In genomic region chr17:4942760-4943508, GRCh38 we compare ENCODE assay signal across 12 cellular contexts. TPM values are rescaled to one million over a fixed set of nuclear protein-coding genes. Genes with fewer than 3 reads are reported as not detected.
A peak's percentile ranks its signal among the peaks of the same experiment; 100 is the strongest.
DNase-seq lines count a peak whose midpoint lies in the region; ATAC-seq and TF ChIP-seq lines count a peak whose summit lies in the region.
"Had no signal": no experiment of that assay in that cellular context is flagged by ENCODE, and none has a peak within 500 bp of the region (broad histone marks: within the 10 kb centered on the region; RNA-seq: fewer than 3 reads in every experiment).

No MANE protein-coding gene starts in this region.

- H3K27me3 Mint-ChIP-seq in activated CD8-positive, alpha-beta memory T cell treated with anti-CD3 and anti-CD28 coated beads, Interleukin-2, amount 10 ng/mL, durations not matched to agents 7 days and 5 days = no peaks in the 10 kb centered on the region
- H3K27me3 Mint-ChIP-seq in T-cell = no peaks in the 10 kb centered on the region
- no peaks in the 10 kb centered on the region for H3K27me3 Mint-ChIP-seq in stimulated activated memory B cell treated with anti-CD40 and anti-IgM and Interleukin-4, amounts not matched to agents 10 μg/mL and 1 μg/mL and 100 μg/mL, for 72 hours

- peaks cover 53% of the 10 kb centered on the region for H3K4me1 Mint-ChIP-seq in activated CD8-positive, alpha-beta memory T cell treated with anti-CD3 and anti-CD28 coated beads, Interleukin-2, amount 10 ng/mL, durations not matched to agents 7 days and 5 days
- peaks cover 74 to 79% (median 79%) of the 10 kb centered on the region in 3 donors for H3K4me1 Mint-ChIP-seq in T-cell
- H3K4me1 Mint-ChIP-seq in stimulated activated memory B cell treated with anti-CD40 and anti-IgM and Interleukin-4, amounts not matched to agents 10 μg/mL and 1 μg/mL and 100 μg/mL, for 72 hours = peaks cover 75% of the 10 kb centered on the region

- TF ChIP-seq POLR2A in erythroblast (IDR thresholded peaks at IDR 0.05; ENCODE audit: low read length) = peak; percentile 17

- CTCF ChIA-PET in activated CD8-positive, alpha-beta memory T cell treated with anti-CD3 and anti-CD28 coated beads, Interleukin-2, amount 10 ng/mL, durations not matched to agents 7 days and 5 days (lab: Charles Lee) = no interaction called here
- CTCF ChIA-PET in T-cell (lab: Charles Lee) = no interaction called here

- H3K9me3 Mint-ChIP-seq in activated CD8-positive, alpha-beta memory T cell treated with anti-CD3 and anti-CD28 coated beads, Interleukin-2, amount 10 ng/mL, durations not matched to agents 7 days and 5 days (ENCODE audit: low read depth) = no peaks in the 10 kb centered on the region
- no peaks in the 10 kb centered on the region for H3K9me3 Mint-ChIP-seq in T-cell
- H3K9me3 Mint-ChIP-seq in stimulated activated memory B cell treated with anti-CD40 and anti-IgM and Interleukin-4, amounts not matched to agents 10 μg/mL and 1 μg/mL and 100 μg/mL, for 72 hours = no peaks in the 10 kb centered on the region

- H3K36me3 Mint-ChIP-seq in activated CD8-positive, alpha-beta memory T cell treated with anti-CD3 and anti-CD28 coated beads, Interleukin-2, amount 10 ng/mL, durations not matched to agents 7 days and 5 days = peaks cover 77% of the 10 kb centered on the region
- H3K36me3 Mint-ChIP-seq in T-cell = peaks cover 50% of the 10 kb centered on the region
- peaks cover 71% of the 10 kb centered on the region for H3K36me3 Mint-ChIP-seq in stimulated activated memory B cell treated with anti-CD40 and anti-IgM and Interleukin-4, amounts not matched to agents 10 μg/mL and 1 μg/mL and 100 μg/mL, for 72 hours

- ATAC-seq in activated CD8-positive, alpha-beta memory T cell treated with anti-CD3 and anti-CD28 coated beads, Interleukin-2, amount 10 ng/mL, durations not matched to agents 7 days and 5 days = no peak
- ATAC-seq in T-cell (replicated peaks in 1 of 4) = no peak
- no peak for ATAC-seq in stimulated activated memory B cell treated with anti-CD40 and anti-IgM and Interleukin-4, amounts not matched to agents 10 μg/mL and 1 μg/mL and 100 μg/mL, for 72 hours
- no peak for ATAC-seq in GM19463 (IDR thresholded peaks at IDR 0.05; ENCODE audit: unreplicated experiment)
- no peak for ATAC-seq in HG02973 (IDR thresholded peaks at IDR 0.05; ENCODE audit: unreplicated experiment)
- ATAC-seq: left cardiac atrium had no signal

- H3K4me3 Mint-ChIP-seq in activated CD8-positive, alpha-beta memory T cell treated with anti-CD3 and anti-CD28 coated beads, Interleukin-2, amount 10 ng/mL, durations not matched to agents 7 days and 5 days = peak overlapping the region; percentile 98
- H3K4me3 Mint-ChIP-seq in T-cell = peak overlapping the region; percentile 91 to 100 (median 94)
- peak overlapping the region; percentile 18 for H3K4me3 Mint-ChIP-seq in stimulated activated memory B cell treated with anti-CD40 and anti-IgM and Interleukin-4, amounts not matched to agents 10 μg/mL and 1 μg/mL and 100 μg/mL, for 72 hours

- POLR2A ChIA-PET in T-cell (lab: Charles Lee) = no interaction called here

- H3K27ac Mint-ChIP-seq in activated CD8-positive, alpha-beta memory T cell treated with anti-CD3 and anti-CD28 coated beads, Interleukin-2, amount 10 ng/mL, durations not matched to agents 7 days and 5 days = peak overlapping the region; percentile 92
- H3K27ac Mint-ChIP-seq in T-cell = peak overlapping the region; percentile 96 to 97
- H3K27ac Mint-ChIP-seq in stimulated activated memory B cell treated with anti-CD40 and anti-IgM and Interleukin-4, amounts not matched to agents 10 μg/mL and 1 μg/mL and 100 μg/mL, for 72 hours = peak overlapping the region; percentile 92

- DNase-seq in activated CD8-positive, alpha-beta memory T cell treated with anti-CD3 and anti-CD28 coated beads, Interleukin-2, amount 10 ng/mL, durations not matched to agents 7 days and 5 days = no peak
- DNase-seq in activated CD8-positive, alpha-beta memory T cell treated with anti-CD3 and anti-CD28 coated beads, Interleukin-2, amount 50 U/mL, for 4 hours = no peak
- DNase-seq in T-cell (no peak), erythroblast (lab: John Stamatoyannopoulos, UW) (no peak)
- DNase-seq in NK-92 treated with Interleukin-12 subunit alpha and Interleukin-12 subunit beta, amount 100 ng/mL, for 24 hours (lab: John Stamatoyannopoulos, UW) = no peak
- DNase-seq: activated CD4-positive, CD25-positive, alpha-beta regulatory T cell treated with anti-CD3 and anti-CD28 coated beads, Interleukin-2, amount 50 U/mL, for 72 hours; GDM1; left cardiac atrium; NCI-H1930 had no signal

RNA-seq across cellular contexts. Expression of gene RNF167, which starts 2.9 kb away (rescaled TPM):
- total RNA-seq in activated CD8-positive, alpha-beta memory T cell treated with anti-CD3 and anti-CD28 coated beads, Interleukin-2, amount 10 ng/mL, durations not matched to agents 7 days and 5 days = 100 to 1,000 TPM; 226 to 273 TPM
- total RNA-seq in T-cell = 100 to 1,000 TPM; 109 to 158 (median 135) TPM

RNA-seq across cellular contexts. Expression of gene SLC25A11, which starts 3.1 kb away (rescaled TPM):
- 10 to 100 TPM; 82.3 to 84.6 TPM for total RNA-seq in activated CD8-positive, alpha-beta memory T cell treated with anti-CD3 and anti-CD28 coated beads, Interleukin-2, amount 10 ng/mL, durations not matched to agents 7 days and 5 days
- total RNA-seq in T-cell = 10 to 100 TPM; 30.9 to 51.6 (median 47.0) TPM

RNA-seq across cellular contexts. Expression of gene PFN1, which starts 5.4 kb away (rescaled TPM):
- 1,000 to 10,000 TPM; 2,029 to 2,329 TPM for total RNA-seq in activated CD8-positive, alpha-beta memory T cell treated with anti-CD3 and anti-CD28 coated beads, Interleukin-2, amount 10 ng/mL, durations not matched to agents 7 days and 5 days
- 100 to 1,000 TPM; 654 to 853 (median 744) TPM for total RNA-seq in T-cell

RNA-seq across cellular contexts. Expression of gene ENO3, which starts 8.0 kb away (rescaled TPM):
- 10 to 100 TPM; 27.7 to 30.8 TPM for total RNA-seq in activated CD8-positive, alpha-beta memory T cell treated with anti-CD3 and anti-CD28 coated beads, Interleukin-2, amount 10 ng/mL, durations not matched to agents 7 days and 5 days
- total RNA-seq in T-cell = 10 to 100 TPM; 31.0 to 38.4 (median 36.3) TPM

RNA-seq across cellular contexts. Expression of gene GP1BA, which starts 10.9 kb away (rescaled TPM):
- total RNA-seq in activated CD8-positive, alpha-beta memory T cell treated with anti-CD3 and anti-CD28 coated beads, Interleukin-2, amount 10 ng/mL, durations not matched to agents 7 days and 5 days = not detected
- total RNA-seq in T-cell = under 1 TPM in 1 of 5 donors, not detected in 4; 0.40 TPM

Comparison
In these comparisons a context has a peak if more than half of its experiments do, and no peak if none do; other contexts are left out.
1. H3K4me3 Mint-ChIP-seq: peak in every context shown above with its lines; median percentile 98 in activated CD8-positive, alpha-beta memory T cell treated with anti-CD3 and anti-CD28 coated beads, Interleukin-2, amount 10 ng/mL, durations not matched to agents 7 days and 5 days; 94 in T-cell; 18 in stimulated activated memory B cell treated with anti-CD40 and anti-IgM and Interleukin-4, amounts not matched to agents 10 μg/mL and 1 μg/mL and 100 μg/mL, for 72 hours.